ENCODE assay signal across 1 cellular context in the genomic region with DNA sequence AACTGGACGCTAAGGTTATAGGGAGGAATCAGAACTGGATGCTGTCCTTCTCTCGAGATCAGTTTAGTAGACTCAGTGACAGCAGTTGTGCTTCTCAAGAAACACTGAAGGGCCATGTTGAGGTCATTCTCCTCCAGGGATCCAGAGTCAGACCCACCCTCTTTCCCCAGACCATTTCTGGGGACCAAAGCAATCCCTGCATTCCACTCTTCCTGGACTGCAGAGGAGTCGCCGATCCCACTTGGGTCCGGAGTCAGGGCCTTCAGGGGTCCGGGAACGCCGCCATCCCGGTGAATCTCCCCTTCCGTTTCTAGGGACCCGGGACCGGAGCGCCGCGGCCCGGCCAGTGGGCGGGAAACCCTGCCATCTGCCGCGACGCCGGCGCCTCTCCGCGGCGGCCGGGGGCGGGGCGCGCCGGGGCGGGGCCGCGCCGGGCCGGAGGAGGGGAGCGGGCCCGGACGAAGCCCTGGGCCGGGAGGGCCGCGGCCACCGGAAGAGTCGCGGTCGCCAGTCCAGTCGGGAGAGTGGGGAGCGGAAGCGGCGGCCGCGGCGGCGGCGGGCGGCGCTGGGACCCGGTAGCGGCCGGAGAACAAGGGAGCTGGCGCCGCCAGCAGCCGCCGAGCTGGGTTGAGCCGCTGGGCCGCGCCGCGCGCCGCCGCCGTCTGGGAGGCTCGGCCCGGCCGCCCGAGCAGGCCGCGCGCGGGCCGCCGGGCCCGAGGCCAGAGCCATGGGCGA.
TF ChIP-seq lines count a peak whose summit lies in the region.

A gene (plus strand): TSS at position 469 of the 735 bp plus-strand sequence. CDS start 259 bp downstream, at position 728.

TF ChIP-seq in WTC11, 78 proteins besides CTCF, POLR2A, EP300 and RAD21 (continued from another document):
- TF ChIP-seq, protein P1, sequence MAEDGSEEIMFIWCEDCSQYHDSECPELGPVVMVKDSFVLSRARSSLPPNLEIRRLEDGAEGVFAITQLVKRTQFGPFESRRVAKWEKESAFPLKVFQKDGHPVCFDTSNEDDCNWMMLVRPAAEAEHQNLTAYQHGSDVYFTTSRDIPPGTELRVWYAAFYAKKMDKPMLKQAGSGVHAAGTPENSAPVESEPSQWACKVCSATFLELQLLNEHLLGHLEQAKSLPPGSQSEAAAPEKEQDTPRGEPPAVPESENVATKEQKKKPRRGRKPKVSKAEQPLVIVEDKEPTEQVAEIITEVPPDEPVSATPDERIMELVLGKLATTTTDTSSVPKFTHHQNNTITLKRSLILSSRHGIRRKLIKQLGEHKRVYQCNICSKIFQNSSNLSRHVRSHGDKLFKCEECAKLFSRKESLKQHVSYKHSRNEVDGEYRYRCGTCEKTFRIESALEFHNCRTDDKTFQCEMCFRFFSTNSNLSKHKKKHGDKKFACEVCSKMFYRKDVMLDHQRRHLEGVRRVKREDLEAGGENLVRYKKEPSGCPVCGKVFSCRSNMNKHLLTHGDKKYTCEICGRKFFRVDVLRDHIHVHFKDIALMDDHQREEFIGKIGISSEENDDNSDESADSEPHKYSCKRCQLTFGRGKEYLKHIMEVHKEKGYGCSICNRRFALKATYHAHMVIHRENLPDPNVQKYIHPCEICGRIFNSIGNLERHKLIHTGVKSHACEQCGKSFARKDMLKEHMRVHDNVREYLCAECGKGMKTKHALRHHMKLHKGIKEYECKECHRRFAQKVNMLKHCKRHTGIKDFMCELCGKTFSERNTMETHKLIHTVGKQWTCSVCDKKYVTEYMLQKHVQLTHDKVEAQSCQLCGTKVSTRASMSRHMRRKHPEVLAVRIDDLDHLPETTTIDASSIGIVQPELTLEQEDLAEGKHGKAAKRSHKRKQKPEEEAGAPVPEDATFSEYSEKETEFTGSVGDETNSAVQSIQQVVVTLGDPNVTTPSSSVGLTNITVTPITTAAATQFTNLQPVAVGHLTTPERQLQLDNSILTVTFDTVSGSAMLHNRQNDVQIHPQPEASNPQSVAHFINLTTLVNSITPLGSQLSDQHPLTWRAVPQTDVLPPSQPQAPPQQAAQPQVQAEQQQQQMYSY (CRISPR knock-in tag; IDR thresholded peaks at IDR 0.05) = peak; percentile 77
- TF ChIP-seq CREB1 (CRISPR knock-in tag; IDR thresholded peaks at IDR 0.05) = no peak
- TF ChIP-seq, protein P2, sequence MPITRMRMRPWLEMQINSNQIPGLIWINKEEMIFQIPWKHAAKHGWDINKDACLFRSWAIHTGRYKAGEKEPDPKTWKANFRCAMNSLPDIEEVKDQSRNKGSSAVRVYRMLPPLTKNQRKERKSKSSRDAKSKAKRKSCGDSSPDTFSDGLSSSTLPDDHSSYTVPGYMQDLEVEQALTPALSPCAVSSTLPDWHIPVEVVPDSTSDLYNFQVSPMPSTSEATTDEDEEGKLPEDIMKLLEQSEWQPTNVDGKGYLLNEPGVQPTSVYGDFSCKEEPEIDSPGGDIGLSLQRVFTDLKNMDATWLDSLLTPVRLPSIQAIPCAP (CRISPR knock-in tag; IDR thresholded peaks at IDR 0.05) = no peak; the same call in 1 of the 2 replicates
TF ChIP-seq in WTC11: peak in this region for 8.
